11 cellular contexts compared by ENCODE assay signal in the genomic region with DNA sequence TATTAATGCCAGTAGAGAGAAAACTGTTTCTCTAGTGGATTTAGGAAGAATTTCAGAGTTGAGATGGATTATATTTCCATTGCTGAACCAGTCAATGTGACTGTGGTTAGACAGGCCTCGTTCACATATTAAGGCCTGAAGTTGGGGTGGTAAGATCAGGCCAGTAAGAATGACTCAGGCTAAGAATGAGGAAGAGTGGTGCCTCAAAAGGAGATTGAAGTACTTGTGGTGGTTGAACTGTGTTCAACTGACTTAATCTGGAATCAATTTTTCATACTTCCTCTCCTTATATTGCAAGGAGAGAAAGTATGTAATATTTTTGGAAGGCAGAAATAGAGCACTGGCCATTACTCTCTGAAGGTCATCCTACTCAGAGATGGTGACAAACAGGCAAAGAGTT. TPM values are rescaled to one million over a fixed set of nuclear protein-coding genes. Genes with fewer than 3 reads are reported as not detected.
A peak's percentile ranks its signal among the peaks of the same experiment; 100 is the strongest.
DNase-seq lines count a peak whose midpoint lies in the region; ATAC-seq and TF ChIP-seq lines count a peak whose summit lies in the region.
"Had no signal": no experiment of that assay in that cellular context is flagged by ENCODE, and none has a peak within 500 bp of the region (broad histone marks: within the 10 kb centered on the region; RNA-seq: fewer than 3 reads in every experiment).

No MANE protein-coding gene starts in this region.

- no peak overlapping the region for H3K4me3 Mint-ChIP-seq in T-helper 17 cell

- no peak overlapping the region for H3K27ac Mint-ChIP-seq in T-helper 17 cell

- H3K9me3 ChIP-seq in T-helper 17 cell (ENCODE audit: control insufficient read depth, low read length, poor library complexity, severe bottlenecking), result no peaks in the 10 kb centered on the region
- H3K9me3 ChIP-seq: right lobe of liver had no signal

- H3K4me1 Mint-ChIP-seq in T-helper 17 cell, result peaks cover under 1% of the 10 kb centered on the region

- H3K27me3 Mint-ChIP-seq in T-helper 17 cell, result no peaks in the 10 kb centered on the region

- no peaks in the 10 kb centered on the region for H3K36me3 Mint-ChIP-seq in T-helper 17 cell (ENCODE audit: low read depth)

- DNase-seq in HS-5 (ENCODE audit: low read depth) (peak; percentile 52), T-helper 17 cell (no peak), fibroblast of pulmonary artery (ENCODE audit: low read depth) (peak; percentile 5), retina (no peak)
- DNase-seq in activated T-cell treated with anti-CD3 and anti-CD28 coated beads, Interleukin-2, amount 50 U/mL, for 1 hour, result no peak
- DNase-seq: effector CD8-positive, alpha-beta T cell; NCI-H510A treated with DMSO at 0.1 percent for 48 hours; right lobe of liver had no signal

- no peak overlapping the region for H3K4me3 ChIP-seq in fibroblast of pulmonary artery (replicated peaks; ENCODE audit: low read depth, low read length)
- H3K4me3 ChIP-seq: GM12878, right lobe of liver had no signal

- TF ChIP-seq CTCF in fibroblast of pulmonary artery (IDR thresholded peaks at IDR 0.05; ENCODE audit: low read length, missing control alignments), result no peak

- peak; percentile 23 for ATAC-seq in T-helper 17 cell
- no peak for ATAC-seq in GM19351 (IDR thresholded peaks at IDR 0.05; ENCODE audit: unreplicated experiment)
- no peak for ATAC-seq in HG03565 (IDR thresholded peaks at IDR 0.05; ENCODE audit: unreplicated experiment)
- ATAC-seq: GM12878 had no signal

RNA-seq across cellular contexts. Expression of a gene that starts 37.8 kb away (rescaled TPM):
- 100 to 1,000 TPM; 153 to 164 TPM for total RNA-seq in T-helper 17 cell

Comparison
In these comparisons a context has a peak if more than half of its experiments do, and no peak if none do; other contexts are left out.
1. DNase-seq: peak in HS-5 (single experiment) and fibroblast of pulmonary artery (single experiment); none in T-helper 17 cell (0 of 3), activated T-cell treated with anti-CD3 and anti-CD28 coated beads, Interleukin-2, amount 50 U/mL, for 1 hour (single experiment) and retina (single experiment).